ENCODE assay signal across 25 cellular contexts in the genomic region with DNA sequence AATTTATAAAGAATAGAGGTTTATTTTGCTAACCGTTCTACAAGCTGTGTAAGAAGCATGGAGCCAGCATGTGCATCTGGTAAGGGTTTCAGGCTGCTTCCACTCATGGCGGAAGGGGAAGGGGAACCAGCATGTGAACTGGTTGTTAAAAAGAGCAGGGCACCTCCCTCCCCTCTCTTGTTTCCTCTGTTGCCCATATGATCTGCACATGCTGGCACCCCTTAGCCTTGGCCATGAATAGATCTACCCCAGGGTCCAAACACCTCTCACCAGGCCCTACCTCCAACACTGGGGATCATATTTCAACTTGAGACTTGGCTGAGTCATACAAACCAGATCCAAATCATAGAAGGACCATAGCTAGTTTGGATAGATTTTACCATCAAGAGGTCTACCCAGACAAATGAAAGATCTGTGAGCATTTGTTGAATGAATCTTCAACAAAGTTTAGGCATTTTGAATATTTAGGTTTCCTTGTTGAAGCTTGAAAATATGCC. TPM values are rescaled to one million over a fixed set of nuclear protein-coding genes. Genes with fewer than 3 reads are reported as not detected.
DNase-seq lines count a peak whose midpoint lies in the region; ATAC-seq, FAIRE-seq and TF ChIP-seq lines count a peak whose summit lies in the region.
"Had no signal": no experiment of that assay in that cellular context is flagged by ENCODE, and none has a peak within 500 bp of the region (broad histone marks: within the 10 kb centered on the region; RNA-seq: fewer than 3 reads in every experiment).

No MANE protein-coding gene starts in this region.

- H3K23ac ChIP-seq in IMR-90 (ENCODE audit: low read depth, low read length): no peak overlapping the region

- in situ Hi-C loops in GM23248 (cut with MboI) (no loop called here), IMR-90 (cut with MboI; ENCODE audit: low sequenced_read_pairs) (no loop called here)

- H3K4ac ChIP-seq in IMR-90 (ENCODE audit: low read depth, low read length): no peak overlapping the region

- H3K9ac ChIP-seq in GM23248: no peak overlapping the region
- H3K9ac ChIP-seq in IMR-90 (ENCODE audit: low read depth, low read length): no peak overlapping the region
- H3K9ac ChIP-seq: BLaER1 treated with 17β-estradiol and CSF1 and Interleukin-3, amounts not matched to agents 10 nM and 100 nM had no signal

- H3K4me1 ChIP-seq in GM23248 (ENCODE audit: insufficient read depth): peaks cover 15% of the 10 kb centered on the region
- peaks cover 1% of the 10 kb centered on the region for H3K4me1 ChIP-seq in IMR-90 (ENCODE audit: control insufficient read depth, insufficient read depth, low read length)
- no peaks in the 10 kb centered on the region for H3K4me1 ChIP-seq in A673 (ENCODE audit: insufficient read depth, low read length, poor library complexity, severe bottlenecking)
- H3K4me1 ChIP-seq: Caco-2, Peyer's patch, SJCRH30 had no signal

- BruUV-seq in IMR-90 (replicated peaks; lab: Mats Ljungman, UMichigan) (no TSS peak), A673 (replicated peaks; lab: Mats Ljungman, UMichigan) (no TSS peak)

- H3K27ac ChIP-seq in GM23248 (no peak overlapping the region), IMR-90 (ENCODE audit: insufficient read depth, low read length) (no peak overlapping the region), A673 (ENCODE audit: low read depth, low read length, poor library complexity, severe bottlenecking) (no peak overlapping the region)
- H3K27ac ChIP-seq: BLaER1 treated with 17β-estradiol and CSF1 and Interleukin-3, amounts not matched to agents 10 nM and 100 nM; Peyer's patch; SJCRH30 had no signal

- H3K14ac ChIP-seq in IMR-90 (replicated peaks; ENCODE audit: low read depth, low read length): no peak overlapping the region; the same call in 1 of the 2 replicates

- POLR2A ChIA-PET in IMR-90 (lab: Charles Lee; ENCODE audit: unreplicated experiment): no interaction called here
- POLR2A ChIA-PET in A673 (lab: Charles Lee; ENCODE audit: low non-redundant PET): no interaction called here

- H3K4me3 ChIP-seq in GM23248: no peak overlapping the region
- no peak overlapping the region for H3K4me3 ChIP-seq in IMR-90 (ENCODE audit: insufficient read depth, low read depth, low read length)
- no peak overlapping the region for H3K4me3 ChIP-seq in bronchial epithelial cell (ENCODE audit: low read depth, low read length)
- no peak overlapping the region for H3K4me3 ChIP-seq in A673 (ENCODE audit: low read depth, low read length, poor library complexity, severe bottlenecking)
- H3K4me3 ChIP-seq: BLaER1 treated with 17β-estradiol and CSF1 and Interleukin-3, amounts not matched to agents 10 nM and 100 nM; Peyer's patch; SJCRH30 had no signal

- no peak overlapping the region for H4K5ac ChIP-seq in IMR-90 (ENCODE audit: low read depth, low read length)

- TF ChIP-seq RAD21 in IMR-90 (IDR thresholded peaks at IDR 0.05; ENCODE audit: low read length): no peak

- DNase-seq in GM23248: peak; percentile 11
- DNase-seq in IMR-90: peak; percentile 13
- peak; percentile 32 for DNase-seq in bronchial epithelial cell (ENCODE audit: low read depth)
- no peak for DNase-seq in urothelium cell line (ENCODE audit: low spot score)
- no peak for DNase-seq in NCI-H82 (lab: John Stamatoyannopoulos, UW)
- no peak for DNase-seq in middle frontal gyrus (ENCODE audit: extremely low spot score, low spot score)
- no peak for DNase-seq in A673 (ENCODE audit: low spot score)
- DNase-seq: Caco-2; CD4-positive, alpha-beta memory T cell; DMS 273 treated with DMSO at 0.1 percent for 48 hours; GDM1; HFFc6; KBM-7; NCI-H1092 treated with DMSO at 0.1 percent for 48 hours; NCI-H1436 treated with DMSO at 0.1 percent for 48 hours; NCI-H1930; NCI-H226; NCI-H510A treated with DMSO at 0.1 percent for 48 hours; NCI-H748 treated with DMSO at 0.1 percent for 48 hours; Peyer's patch; SJCRH30 had no signal

- H2AFZ ChIP-seq in GM23248 (no peak overlapping the region), IMR-90 (replicated peaks; ENCODE audit: low read length, poor library complexity) (no peak overlapping the region)

- H3K9me2 ChIP-seq in GM23248 (ENCODE audit: insufficient read depth): no peaks in the 10 kb centered on the region

- H2BK5ac ChIP-seq in IMR-90 (ENCODE audit: low read depth, low read length, poor library complexity, severe bottlenecking): no peak overlapping the region

- H4K8ac ChIP-seq in IMR-90 (ENCODE audit: low read depth in 2 of 2, low read length in 2 of 2): no peak overlapping the region

- H4K91ac ChIP-seq in IMR-90 (ENCODE audit: insufficient read depth, low read depth, low read length): no peak overlapping the region

- CTCF ChIA-PET in IMR-90 (lab: Yijun Ruan, JAX) (interaction anchor here (1.1 kb wide), 1 partner anchor 11 kb away, joined by 3 read pairs; no protein-coding TSS in a partner anchor), A673 (lab: Charles Lee) (no interaction called here)

- no peak overlapping the region for H2BK120ac ChIP-seq in IMR-90 (ENCODE audit: low read depth, low read length)

- WGBS in GM23248 (ENCODE audit: low coverage in 1 of 2, low lambda C conversion rate in 2 of 2, missing lambda C conversion rate in 2 of 2), 2 experiments: 96 to 100% methylated on average over 2 of the region's 2 CpGs
- WGBS in IMR-90 (ENCODE audit: extremely low coverage in 2 of 2, insufficient read length in 1 of 2), 2 experiments: no CpG with 5 or more reads among the region's 2 CpGs

- no peak overlapping the region for H2BK20ac ChIP-seq in IMR-90 (ENCODE audit: low read depth, low read length)

- FAIRE-seq in bronchial epithelial cell (lab: Jason Lieb, UNC) (no peak), urothelium cell line (lab: Jason Lieb, UNC) (peak; percentile 44)
- FAIRE-seq: GM18507, GM19239, HepG2 had no signal

- peaks cover 21% of the 10 kb centered on the region for H3F3A ChIP-seq in GM23248 (ENCODE audit: insufficient read depth)

- no peak overlapping the region for H2AK9ac ChIP-seq in IMR-90 (replicated peaks; ENCODE audit: low read depth, low read length, poor library complexity)

- H4K20me1 ChIP-seq in GM23248 (ENCODE audit: insufficient read depth) (no peaks in the 10 kb centered on the region), IMR-90 (ENCODE audit: insufficient read depth, low read length) (no peaks in the 10 kb centered on the region)
- H4K20me1 ChIP-seq: BLaER1 treated with 17β-estradiol and CSF1 and Interleukin-3, amounts not matched to agents 10 nM and 100 nM had no signal

- no peak for TF ChIP-seq CTCF in IMR-90 (conservative IDR thresholded peaks at IDR 0.05; ENCODE audit: low read depth, low read length)
- TF ChIP-seq CTCF in bronchial epithelial cell (IDR thresholded peaks at IDR 0.05; ENCODE audit: insufficient read depth, low read length, severe bottlenecking): no peak
- no peak for TF ChIP-seq CTCF in A673 (conservative IDR thresholded peaks at IDR 0.05; ENCODE audit: low read depth, low read length)

- no peaks in the 10 kb centered on the region for H3K79me1 ChIP-seq in IMR-90 (ENCODE audit: low read depth in 1 of 2, low read length in 2 of 2)

- H3K36me3 ChIP-seq in GM23248 (ENCODE audit: low read depth) (no peaks in the 10 kb centered on the region), IMR-90 (ENCODE audit: control insufficient read depth, insufficient read depth, low read length) (no peaks in the 10 kb centered on the region), bronchial epithelial cell (ENCODE audit: control insufficient read depth, insufficient read depth, low read length) (no peaks in the 10 kb centered on the region), A673 (ENCODE audit: insufficient read depth, low read length, poor library complexity, severe bottlenecking) (no peaks in the 10 kb centered on the region)
- H3K36me3 ChIP-seq: BLaER1 treated with 17β-estradiol and CSF1 and Interleukin-3, amounts not matched to agents 10 nM and 100 nM; Peyer's patch; SJCRH30 had no signal

- no peaks in the 10 kb centered on the region for H3K9me3 ChIP-seq in GM23248 (ENCODE audit: low read depth)
- peaks cover 10% of the 10 kb centered on the region for H3K9me3 ChIP-seq in IMR-90 (ENCODE audit: control insufficient read depth, insufficient read depth, low read length)
- H3K9me3 ChIP-seq in A673 (ENCODE audit: low read depth, low read length, poor library complexity, severe bottlenecking): peaks cover 2% of the 10 kb centered on the region
- H3K9me3 ChIP-seq: SJCRH30 had no signal

- peak overlapping the region; percentile 44; the same call in 1 of the 2 replicates for H2AK5ac ChIP-seq in IMR-90 (ENCODE audit: low read depth, low read length)

- no peak overlapping the region for H2BK15ac ChIP-seq in IMR-90 (ENCODE audit: low read depth, low read length)

- no peak overlapping the region for H3K56ac ChIP-seq in IMR-90 (ENCODE audit: extremely low read depth, insufficient read depth, low read length)

- H3K18ac ChIP-seq in IMR-90 (ENCODE audit: low read depth, low read length): no peak overlapping the region

- no peaks in the 10 kb centered on the region for H3K79me2 ChIP-seq in GM23248 (ENCODE audit: insufficient read depth)

- no peak for ATAC-seq in IMR-90 (ENCODE audit: low read depth)
- ATAC-seq: HepG2 had no signal

- dilution Hi-C loops in IMR-90 (cut with HindIII; ENCODE audit: low sequenced_read_pairs, unreplicated experiment): no loop called here

- TF ChIP-seq POLR2A in IMR-90 (IDR thresholded peaks at IDR 0.05; ENCODE audit: low read depth, low read length): no peak

- 0 out of 2 replicates have a peak, but pooled peaks cover under 1% of the 10 kb centered on the region for H3K9me1 ChIP-seq in IMR-90 (ENCODE audit: insufficient read depth, low read length)

- H3K27me3 ChIP-seq in GM23248 (replicated peaks; ENCODE audit: insufficient read depth) (no peaks in the 10 kb centered on the region), IMR-90 (ENCODE audit: control insufficient read depth, insufficient read depth, low read length) (no peaks in the 10 kb centered on the region), bronchial epithelial cell (ENCODE audit: control insufficient read depth, insufficient read depth, low read length) (no peaks in the 10 kb centered on the region), A673 (replicated peaks; ENCODE audit: insufficient read depth, low read depth, low read length, poor library complexity) (no peaks in the 10 kb centered on the region)
- H3K27me3 ChIP-seq: BLaER1 treated with 17β-estradiol and CSF1 and Interleukin-3, amounts not matched to agents 10 nM and 100 nM; Peyer's patch; SJCRH30 had no signal

- H3K4me2 ChIP-seq in GM23248 (ENCODE audit: unreplicated experiment) (no peak overlapping the region), IMR-90 (ENCODE audit: low read depth, low read length) (no peak overlapping the region)

- intact Hi-C loops in IMR-90 (cut with micrococcal nuclease) (no loop called here), A673 (cut with micrococcal nuclease; ENCODE audit: unreplicated experiment) (no loop called here)

TF ChIP-seq in IMR-90, 13 proteins besides CTCF, POLR2A, EP300 and RAD21 (continues in another document):
- no peak for TF ChIP-seq RCOR1 (IDR thresholded peaks at IDR 0.05; ENCODE audit: insufficient replicate concordance, low read length)

RNA-seq across cellular contexts. Expression of gene NRP1, which starts 36.0 kb away (rescaled TPM):
- total RNA-seq in GM23248 (2014; rRNA removed; shearing (Covaris generic)): 134 and 152 TPM in 2 replicates
- polyA plus RNA-seq in GM23248 (2016; fragmentation: Nextera tagmentation; extraction: Ambion mirVana): 175 and 184 TPM in 2 replicates
- 191 and 227 TPM in 2 replicates for total RNA-seq in IMR-90 (2012; rRNA removed)
- 87.5 and 108 TPM in 2 replicates for polyA plus RNA-seq in IMR-90 (2012; rRNA removed)
- polyA plus RNA-seq in IMR-90 (2012; cell fraction: cytosol; rRNA removed): 35.8 and 44.6 TPM in 2 replicates
- polyA plus RNA-seq in IMR-90 (2012; cell fraction: nucleus; rRNA removed; ENCODE audit: low replicate concordance): 31.3 and 126 TPM in 2 replicates
- 16.1 and 21.6 TPM in 2 replicates for total RNA-seq in bronchial epithelial cell
- total RNA-seq in A673 (2021): 31.7 and 32.8 TPM in 2 replicates
- polyA plus RNA-seq: CD4-positive, alpha-beta memory T cell had no signal

Comparison
In these comparisons a context has a peak if more than half of its experiments do, and no peak if none do; other contexts are left out.
1. DNase-seq: peak in GM23248 (single experiment), IMR-90 (single experiment) and bronchial epithelial cell (single experiment); none in urothelium cell line (single experiment), NCI-H82 (single experiment), middle frontal gyrus (single experiment) and A673 (single experiment).